ENCODE assay signal across 8 cellular contexts in genomic region chr19:17555480-17555928, GRCh38. TPM values are rescaled to one million over a fixed set of nuclear protein-coding genes. Genes with fewer than 3 reads are reported as not detected.
DNase-seq lines count a peak whose midpoint lies in the region; ATAC-seq and TF ChIP-seq lines count a peak whose summit lies in the region.

Gene COLGALT1 (plus strand): TSS chr19:17555649. CDS start chr19:17555714, 65 bp downstream.

- H3K27ac Mint-ChIP-seq in activated B cell treated with CpG ODN at 0.5 μM for 24 hours (peak within 1 kb of the TSS; percentile 75), immature natural killer cell (peak within 1 kb of the TSS in 5 of 6 donors; percentile 66 to 81 (median 72))

- ATAC-seq in GM18909 (IDR thresholded peaks at IDR 0.05; ENCODE audit: poor library complexity, unreplicated experiment) (peak; percentile 86), HG03196 (IDR thresholded peaks at IDR 0.05; ENCODE audit: unreplicated experiment) (peak; percentile 88), activated B cell treated with CpG ODN at 0.5 μM for 24 hours (ENCODE audit: low read depth) (peak; percentile 93)

- H3K27me3 Mint-ChIP-seq in activated B cell treated with CpG ODN at 0.5 μM for 24 hours (no peaks in the 10 kb centered on the region), immature natural killer cell (ENCODE audit: low read depth in 3 of 3) (peaks cover 0 to 2% (median 0%) of the 10 kb centered on the region in 3 donors)

- H3K9me3 Mint-ChIP-seq in activated B cell treated with CpG ODN at 0.5 μM for 24 hours (no peaks in the 10 kb centered on the region), immature natural killer cell (no peaks in the 10 kb centered on the region)

- H3K4me1 ChIP-seq in A673 (ENCODE audit: insufficient read depth, low read length, poor library complexity, severe bottlenecking) = peaks cover 23% of the 10 kb centered on the region

- peaks cover 38% of the 10 kb centered on the region for H3K36me3 Mint-ChIP-seq in activated B cell treated with CpG ODN at 0.5 μM for 24 hours (ENCODE audit: low read depth)
- H3K36me3 Mint-ChIP-seq in immature natural killer cell = peaks cover 5 to 11% (median 7%) of the 10 kb centered on the region in 3 donors

- H3K27me3 ChIP-seq in A673 (replicated peaks; ENCODE audit: insufficient read depth, low read depth, low read length, poor library complexity) = no peaks in the 10 kb centered on the region

- TF ChIP-seq CTCF in A673 (conservative IDR thresholded peaks at IDR 0.05; ENCODE audit: low read depth, low read length) (no peak), activated B cell treated with CpG ODN at 0.5 μM for 24 hours (IDR thresholded peaks at IDR 0.05) (no peak), cardiac fibroblast (IDR thresholded peaks at IDR 0.05; ENCODE audit: low read depth, low read length) (no peak)

- intact Hi-C loops in A673 (cut with micrococcal nuclease; ENCODE audit: unreplicated experiment) = no loop called here
- intact Hi-C loops in activated B cell treated with CpG ODN at 0.5 μM for 24 hours (cut with micrococcal nuclease) = loop anchor here (1.0 to 10.0 kb wide), 6 partner anchors 16 to 299 kb away; partner anchors contain the start of gene RPL18A

- H3K27ac ChIP-seq in A673 (ENCODE audit: low read depth, low read length, poor library complexity, severe bottlenecking) = peak within 1 kb of the TSS; percentile 85

- DNase-seq in A673 (ENCODE audit: low spot score) (peak; percentile 99), NCI-H345 treated with DMSO at 0.1 percent for 48 hours (lab: John Stamatoyannopoulos, UW; ENCODE audit: unreplicated experiment) (peak; percentile 89), activated B cell treated with CpG ODN at 0.5 μM for 24 hours (peak; percentile 94), cardiac fibroblast (ENCODE audit: low read depth in 2 of 2) (peak; percentile 97 to 98), immature natural killer cell (peak; percentile 93 to 95 (median 94)), smooth muscle cell of the brain vasculature (ENCODE audit: low read depth, low spot score) (peak; percentile 91)

- POLR2A ChIA-PET in A673 (lab: Charles Lee; ENCODE audit: low non-redundant PET) = no interaction called here
- POLR2A ChIA-PET in activated B cell treated with CpG ODN at 0.5 μM for 24 hours (lab: Charles Lee) = interaction anchor here (0.7 to 3.8 kb wide), 13 partner anchors 9 to 773 kb away, joined by 3 to 31 read pairs (median 9); partner anchors contain the start of gene PGLS

- H3K9me3 ChIP-seq in A673 (ENCODE audit: low read depth, low read length, poor library complexity, severe bottlenecking) = no peaks in the 10 kb centered on the region

- BruUV-seq in A673 (replicated peaks; lab: Mats Ljungman, UMichigan) = no TSS peak

- peaks cover 30% of the 10 kb centered on the region for H3K36me3 ChIP-seq in A673 (ENCODE audit: insufficient read depth, low read length, poor library complexity, severe bottlenecking)

- H3K4me1 Mint-ChIP-seq in activated B cell treated with CpG ODN at 0.5 μM for 24 hours = peaks cover 23% of the 10 kb centered on the region
- peaks cover 17 to 19% of the 10 kb centered on the region in 2 donors for H3K4me1 Mint-ChIP-seq in immature natural killer cell

- CTCF ChIA-PET in A673 (lab: Charles Lee) = no interaction called here
- CTCF ChIA-PET in activated B cell treated with CpG ODN at 0.5 μM for 24 hours (lab: Charles Lee) = interaction anchor here (1.1 to 2.7 kb wide), 2 partner anchors 26 to 59 kb away, joined by 3 to 13 read pairs; no protein-coding TSS in a partner anchor

- H3K4me3 ChIP-seq in A673 (ENCODE audit: low read depth, low read length, poor library complexity, severe bottlenecking) (peak within 1 kb of the TSS; percentile 69), cardiac fibroblast (replicated peaks in 1 of 2; ENCODE audit: low read depth in 2 of 2, low read length in 2 of 2) (peak within 1 kb of the TSS; percentile 94 to 96)

- H3K4me3 Mint-ChIP-seq in activated B cell treated with CpG ODN at 0.5 μM for 24 hours = peak within 1 kb of the TSS; percentile 84
- H3K4me3 Mint-ChIP-seq in immature natural killer cell = peak within 1 kb of the TSS; percentile 81 to 84 (median 83)

RNA-seq across cellular contexts. Expression of gene COLGALT1, which starts in this region (rescaled TPM):
- total RNA-seq in A673 (2021) (91.3 and 93.5 TPM in 2 replicates), activated B cell treated with CpG ODN at 0.5 μM for 24 hours (69.2 and 80.3 TPM in 2 replicates)
- polyA plus RNA-seq in immature natural killer cell = 10 to 100 TPM; 16.9 to 26.8 (median 22.6) TPM

Comparison
In these comparisons a context has a peak if more than half of its experiments do, and no peak if none do; other contexts are left out.
1. Peak in every context shown above with its lines: DNase-seq, ATAC-seq, H3K4me3 ChIP-seq and H3K27ac ChIP-seq.